In genomic region chr11:122214567-122214966, GRCh38 we compare ENCODE assay signal across 18 cellular contexts.
DNase-seq lines count a peak whose midpoint lies in the region; ATAC-seq and TF ChIP-seq lines count a peak whose summit lies in the region.
"Had no signal": no experiment of that assay in that cellular context is flagged by ENCODE, and none has a peak within 500 bp of the region (broad histone marks: within the 10 kb centered on the region; RNA-seq: fewer than 3 reads in every experiment).

No MANE protein-coding gene starts in this region.

- H3K36me3 ChIP-seq in parathyroid adenoma (ENCODE audit: control insufficient read depth, insufficient read depth, low read length) (no peaks in the 10 kb centered on the region), body of pancreas (replicated peaks in 1 of 2; ENCODE audit: insufficient read depth in 1 of 2, low read depth in 2 of 2) (no peaks in the 10 kb centered on the region)
- H3K36me3 ChIP-seq: cardiac muscle cell, esophagus squamous epithelium, MG63, ovary had no signal

- H3K9me3 ChIP-seq in right cardiac atrium (ENCODE audit: control insufficient read depth, low read length) (no peaks in the 10 kb centered on the region), parathyroid adenoma (ENCODE audit: control insufficient read depth, low read length) (no peaks in the 10 kb centered on the region), body of pancreas (no peaks in the 10 kb centered on the region)
- H3K9me3 ChIP-seq: esophagus squamous epithelium, MG63, ovary had no signal

- H3K4me1 ChIP-seq in right cardiac atrium (ENCODE audit: control insufficient read depth, insufficient read depth, low read length), result peaks cover 5% of the 10 kb centered on the region
- H3K4me1 ChIP-seq in parathyroid adenoma, result peaks cover 18% of the 10 kb centered on the region
- peaks cover 18% of the 10 kb centered on the region for H3K4me1 ChIP-seq in body of pancreas

- no peak overlapping the region for H3K9ac ChIP-seq in parathyroid adenoma

- TF ChIP-seq POLR2A in body of pancreas (IDR thresholded peaks at IDR 0.05), result no peak

- no peak overlapping the region for H3K4me2 ChIP-seq in parathyroid adenoma (ENCODE audit: low read length)

- intact Hi-C loops in right cardiac atrium (cut with DNase I), result loop anchor here in 3 of 4 donors (5.0 to 10.0 kb wide), 5 partner anchors 140 to 293 kb away; no protein-coding TSS in a partner anchor
- intact Hi-C loops in Right ventricle myocardium superior (cut with DNase I), result loop anchor here (5.0 kb wide), 1 partner anchor 293 kb away; no protein-coding TSS in a partner anchor
- intact Hi-C loops in body of pancreas (cut with DNase I), result loop anchor here (5.0 kb wide), 1 partner anchor 298 kb away; no protein-coding TSS in a partner anchor

- H3K27ac ChIP-seq in right cardiac atrium (ENCODE audit: low read length) (peak overlapping the region; percentile 54), cingulate gyrus (ENCODE audit: low read depth, low read length) (peak overlapping the region; percentile 93), parathyroid adenoma (peak overlapping the region; percentile 55), body of pancreas (no peak overlapping the region)
- H3K27ac ChIP-seq: cardiac muscle cell, ovary had no signal

- H3K4me3 ChIP-seq in right cardiac atrium (ENCODE audit: low read length), result no peak overlapping the region
- H3K4me3 ChIP-seq in parathyroid adenoma (ENCODE audit: low read depth, low read length), result no peak overlapping the region
- no peak overlapping the region for H3K4me3 ChIP-seq in body of pancreas
- H3K4me3 ChIP-seq: cardiac muscle cell, esophagus squamous epithelium, MG63, ovary had no signal

- 36% methylated on average over 2 of the region's 2 CpGs for WGBS in right cardiac atrium
- WGBS in body of pancreas, 2 donors, result 57 to 68% methylated on average over 2 of the region's 2 CpGs

- H2AFZ ChIP-seq in parathyroid adenoma, result peak overlapping the region; percentile 76

- DNase-seq in right cardiac atrium, result no peak
- DNase-seq in Right ventricle myocardium superior, result no peak
- no peak for DNase-seq in omental fat pad (ENCODE audit: low spot score)
- no peak for DNase-seq in NCI-H1436 (lab: John Stamatoyannopoulos, UW)
- no peak for DNase-seq in body of pancreas
- DNase-seq: ACHN; activated naive CD8-positive, alpha-beta T cell treated with anti-CD3 and anti-CD28 coated beads for 36 hours; activated T-cell treated with anti-CD3 and anti-CD28 coated beads, Interleukin-2, amount 50 U/mL, for 48 hours; effector CD4-positive, alpha-beta T cell; esophagus squamous epithelium; mammary epithelial cell; ovary; stimulated activated CD4-positive, alpha-beta T cell treated with anti-CD3 and anti-CD28 coated beads, Interleukin-2, amount 100 ng/mL, for 24 hours had no signal

- H3K79me2 ChIP-seq in parathyroid adenoma, result no peaks in the 10 kb centered on the region

- TF ChIP-seq CTCF in parathyroid adenoma (IDR thresholded peaks at IDR 0.05), result no peak
- TF ChIP-seq CTCF in omental fat pad (IDR thresholded peaks at IDR 0.05), result no peak
- no peak for TF ChIP-seq CTCF in body of pancreas (IDR thresholded peaks at IDR 0.05)

- ATAC-seq in right cardiac atrium (no peak), Right ventricle myocardium superior (ENCODE audit: poor library complexity) (no peak), HG02759 (IDR thresholded peaks at IDR 0.05; ENCODE audit: unreplicated experiment) (no peak), omental fat pad (ENCODE audit: low FRiP score) (no peak), body of pancreas (no peak)

- H3K27me3 ChIP-seq in right cardiac atrium (ENCODE audit: control insufficient read depth, insufficient read depth), result no peaks in the 10 kb centered on the region
- no peaks in the 10 kb centered on the region for H3K27me3 ChIP-seq in parathyroid adenoma (ENCODE audit: control insufficient read depth, insufficient read depth, low read length)
- H3K27me3 ChIP-seq in body of pancreas, result no peaks in the 10 kb centered on the region
- H3K27me3 ChIP-seq: cardiac muscle cell, esophagus squamous epithelium, MG63, ovary had no signal

Comparison
In these comparisons a context has a peak if more than half of its experiments do, and no peak if none do; other contexts are left out.
1. H3K27ac ChIP-seq: peak in right cardiac atrium (single experiment), cingulate gyrus (single experiment) and parathyroid adenoma (single experiment); none in body of pancreas (0 of 4).